In genomic region chr3:15887261-15887660, GRCh38 we compare ENCODE assay signal across 35 cellular contexts.
"Had no signal": no experiment of that assay in that cellular context is flagged by ENCODE, and none has a peak within 500 bp of the region (broad histone marks: within the 10 kb centered on the region; RNA-seq: fewer than 3 reads in every experiment).

No MANE protein-coding gene starts in this region.

- H3K4me2 ChIP-seq: KMS-11 had no signal

- H3K4me3 ChIP-seq: MG63 had no signal

- H3K9ac ChIP-seq: KMS-11 had no signal

- DNase-seq: Karpas-422, Kasumi-1, KBM-7, KG1, MG63, MM.1S, MV-4-11, NCI-H1048, NCI-H1092, NCI-H1092 treated with DMSO at 0.1 percent for 48 hours, NCI-H1105, NCI-H1105 treated with DMSO at 0.1 percent for 48 hours, NCI-H1417, NCI-H1417 treated with DMSO at 0.1 percent for 48 hours, NCI-H1436, NCI-H1436 treated with DMSO at 0.1 percent for 48 hours, NCI-H146, NCI-H1694, NCI-H1694 treated with DMSO at 0.1 percent for 48 hours, NCI-H187, NCI-H187 treated with DMSO at 0.1 percent for 48 hours, NCI-H1930, NCI-H2029 treated with DMSO at 0.1 percent for 48 hours, NCI-H2081, NCI-H2081 treated with DMSO at 0.1 percent for 48 hours, NCI-H2107, NCI-H2171, NCI-H2171 treated with DMSO at 0.1 percent for 48 hours, NCI-H2227 treated with DMSO at 0.1 percent for 48 hours, NCI-H226, NCI-H345, NCI-H446, NCI-H446 treated with DMSO at 0.1 percent for 48 hours, NCI-H510A had no signal

- H3K36me3 ChIP-seq: MG63 had no signal

- H3K27ac ChIP-seq: KMS-11 had no signal

- H3K27me3 ChIP-seq: MG63 had no signal
